In genomic region chr9:18926513-18926912, GRCh38 we compare ENCODE assay signal across 32 cellular contexts.
DNase-seq lines count a peak whose midpoint lies in the region; ATAC-seq, FAIRE-seq and TF ChIP-seq lines count a peak whose summit lies in the region.
"Had no signal": no experiment of that assay in that cellular context is flagged by ENCODE, and none has a peak within 500 bp of the region (broad histone marks: within the 10 kb centered on the region; RNA-seq: fewer than 3 reads in every experiment).

No MANE protein-coding gene starts in this region.

- H3K14ac ChIP-seq in trophoblast cell (ENCODE audit: low read length), result no peak overlapping the region

- no peak overlapping the region for H4K12ac ChIP-seq in trophoblast cell (ENCODE audit: low read depth, low read length)

- no peak overlapping the region for H2AFZ ChIP-seq in trophoblast cell (ENCODE audit: insufficient read depth, low read length, poor library complexity)

- H3K79me2 ChIP-seq in trophoblast cell (ENCODE audit: control insufficient read depth, insufficient read depth, low read length, poor library complexity), result no peaks in the 10 kb centered on the region

- no peak overlapping the region for H3K4me3 ChIP-seq in heart left ventricle
- H3K4me3 ChIP-seq in trophoblast cell (ENCODE audit: low read depth, low read length), result no peak overlapping the region
- H3K4me3 ChIP-seq in vagina, result no peak overlapping the region
- no peak overlapping the region for H3K4me3 ChIP-seq in small intestine (ENCODE audit: low read depth in 1 of 2, low read length in 2 of 2)
- H3K4me3 ChIP-seq: A549; BLaER1; BLaER1 treated with 17β-estradiol and CSF1 and Interleukin-3, amounts not matched to agents 10 nM and 100 nM had no signal

- H3K4me1 ChIP-seq in heart left ventricle (peaks cover 0 to 10% (median under 1%) of the 10 kb centered on the region in 12 donors), trophoblast cell (ENCODE audit: control insufficient read depth in 1 of 2, insufficient read depth in 2 of 2, low read length in 2 of 2) (peaks cover 3 to 4% of the 10 kb centered on the region in 2 experiments), vagina (peaks cover 11% of the 10 kb centered on the region), small intestine (ENCODE audit: control insufficient read depth in 2 of 2, insufficient read depth in 1 of 2, low read depth in 1 of 2, low read length in 1 of 2) (no peaks in the 10 kb centered on the region)
- H3K4me1 ChIP-seq: A549, BE2C, BLaER1, Caco-2 had no signal

- H3K27me3 ChIP-seq in heart left ventricle, result no peaks in the 10 kb centered on the region
- no peaks in the 10 kb centered on the region for H3K27me3 ChIP-seq in trophoblast cell (ENCODE audit: insufficient read depth, low read length)
- H3K27me3 ChIP-seq in vagina, result no peaks in the 10 kb centered on the region
- H3K27me3 ChIP-seq in small intestine (ENCODE audit: control insufficient read depth in 2 of 2, insufficient read depth in 2 of 2, low read length in 2 of 2), result no peaks in the 10 kb centered on the region
- H3K27me3 ChIP-seq: BE2C; BLaER1; BLaER1 treated with 17β-estradiol and CSF1 and Interleukin-3, amounts not matched to agents 10 nM and 100 nM had no signal

- no peak for ATAC-seq in heart left ventricle
- ATAC-seq: A549; CD8-positive, alpha-beta T cell had no signal

- H3K9ac ChIP-seq in trophoblast cell (ENCODE audit: low read length), result peak overlapping the region; percentile 44
- H3K9ac ChIP-seq: BLaER1; BLaER1 treated with 17β-estradiol and CSF1 and Interleukin-3, amounts not matched to agents 10 nM and 100 nM had no signal

- 93 to 96% (median 95%) methylated on average over 3 of the region's 3 CpGs for WGBS in heart left ventricle, 4 donors
- WGBS in trophoblast cell (ENCODE audit: extremely low coverage, insufficient coverage, insufficient read length), result no CpG with 5 or more reads among the region's 3 CpGs
- WGBS in small intestine, 3 donors, result 78 to 87% (median 87%) methylated on average over 3 of the region's 3 CpGs

- no peak for FAIRE-seq in small intestine (lab: Jason Lieb, UNC)
- FAIRE-seq: A204.1, A549, D721Med had no signal

- H2BK12ac ChIP-seq in trophoblast cell (ENCODE audit: low read length), result no peak overlapping the region

- H2AK5ac ChIP-seq in trophoblast cell (ENCODE audit: low read length), result no peak overlapping the region

- DNase-seq in cardiac septum (ENCODE audit: low spot score) (peak; percentile 20), heart left ventricle (no peak), trophoblast cell (no peak), vagina (ENCODE audit: extremely low spot score in 2 of 2) (peak; percentile 56 to 58), small intestine (no peak), iPS-NIHi11 (ENCODE audit: low spot score) (no peak)
- DNase-seq: 8988T; ACHN; AML-193; BE2C; C1 segment of cervical spinal cord; Caco-2; Calu3; CD4-positive, alpha-beta memory T cell; CD4-positive, alpha-beta T cell; CD4-positive, CD25-positive, alpha-beta regulatory T cell; CD8-positive, alpha-beta memory T cell; CD8-positive, alpha-beta T cell; COR-L47; DMS 273 treated with DMSO at 0.1 percent for 48 hours; DMS153; DMS53; DMS79; DND-41; EL had no signal

- no peak overlapping the region for H2BK120ac ChIP-seq in trophoblast cell (ENCODE audit: insufficient read depth, low read length, poor library complexity)

- intact Hi-C loops in cardiac septum (cut with DNase I) (no loop called here), heart left ventricle (cut with DNase I) (loop anchor here in 1 of 10 donors (10.0 kb wide), 1 partner anchor 62 kb away; no protein-coding TSS in a partner anchor), vagina (cut with DNase I) (no loop called here)

- no peak overlapping the region for H3K4me2 ChIP-seq in trophoblast cell (ENCODE audit: low read length)
- H3K4me2 ChIP-seq: A549; BLaER1; BLaER1 treated with 17β-estradiol and CSF1 and Interleukin-3, amounts not matched to agents 10 nM and 100 nM had no signal

- H3K18ac ChIP-seq in trophoblast cell (ENCODE audit: low read length), result no peak overlapping the region

- H3K27ac ChIP-seq in heart left ventricle (no peak overlapping the region), trophoblast cell (ENCODE audit: low read depth, low read length) (no peak overlapping the region), vagina (no peak overlapping the region), small intestine (ENCODE audit: low read depth in 1 of 2, low read length in 1 of 2) (no peak overlapping the region)
- H3K27ac ChIP-seq: 22Rv1; A549; BLaER1; BLaER1 treated with 17β-estradiol and CSF1 and Interleukin-3, amounts not matched to agents 10 nM and 100 nM; C4-2B had no signal

- H3K23ac ChIP-seq in trophoblast cell (ENCODE audit: low read length), result no peak overlapping the region

- H3K79me1 ChIP-seq in trophoblast cell (ENCODE audit: low read length), result no peaks in the 10 kb centered on the region

- no peak for TF ChIP-seq CTCF in heart left ventricle (IDR thresholded peaks at IDR 0.05)
- TF ChIP-seq CTCF in vagina (IDR thresholded peaks at IDR 0.05), result no peak

- no peak overlapping the region for H3K4ac ChIP-seq in trophoblast cell (ENCODE audit: low read depth, low read length)

- no peak overlapping the region for H4K91ac ChIP-seq in trophoblast cell (ENCODE audit: low read depth, low read length)

- H3K36me3 ChIP-seq in heart left ventricle (no peaks in the 10 kb centered on the region), trophoblast cell (ENCODE audit: control insufficient read depth in 1 of 2, insufficient read depth in 2 of 2, low read length in 2 of 2) (no peaks in the 10 kb centered on the region), vagina (no peaks in the 10 kb centered on the region), small intestine (ENCODE audit: control insufficient read depth in 2 of 2, insufficient read depth in 2 of 2, low read length in 2 of 2) (no peaks in the 10 kb centered on the region)
- H3K36me3 ChIP-seq: BE2C; BLaER1; BLaER1 treated with 17β-estradiol and CSF1 and Interleukin-3, amounts not matched to agents 10 nM and 100 nM had no signal

- no peak overlapping the region for H4K8ac ChIP-seq in trophoblast cell (ENCODE audit: low read depth, low read length)

- no peaks in the 10 kb centered on the region for H3K9me3 ChIP-seq in heart left ventricle
- peaks cover 5% of the 10 kb centered on the region for H3K9me3 ChIP-seq in trophoblast cell (ENCODE audit: insufficient read depth, low read depth, low read length)
- no peaks in the 10 kb centered on the region for H3K9me3 ChIP-seq in vagina
- no peaks in the 10 kb centered on the region for H3K9me3 ChIP-seq in small intestine (ENCODE audit: control insufficient read depth, low read depth)
- H3K9me3 ChIP-seq: A549, BE2C, BLaER1, Caco-2 had no signal

- no peak for TF ChIP-seq POLR2A in heart left ventricle (IDR thresholded peaks at IDR 0.05)
- TF ChIP-seq POLR2A in vagina (IDR thresholded peaks at IDR 0.05), result no peak

- no peak overlapping the region for H2BK5ac ChIP-seq in trophoblast cell (ENCODE audit: low read depth, low read length, poor library complexity)

Comparison
In these comparisons a context has a peak if more than half of its experiments do, and no peak if none do; other contexts are left out.
1. DNase-seq: peak in cardiac septum (single experiment) and vagina (2 of 2); none in heart left ventricle (0 of 5), trophoblast cell (0 of 2), small intestine (single experiment) and iPS-NIHi11 (single experiment).